ENCODE assay signal across 1 cellular context in genomic region chr1:34827341-34827941, GRCh38.
TF ChIP-seq lines count a peak whose summit lies in the region.

No MANE protein-coding gene starts in this region.

TF ChIP-seq in HepG2, 621 proteins besides CTCF, POLR2A, EP300 and RAD21:
- TF ChIP-seq ZNF749 (CRISPR knock-in tag; IDR thresholded peaks at IDR 0.05; ENCODE audit: borderline replicate concordance) = no peak
- TF ChIP-seq GABPA (IDR thresholded peaks at IDR 0.05; ENCODE audit: low read depth, low read length) = no peak
- TF ChIP-seq GABPA (CRISPR knock-in tag; IDR thresholded peaks at IDR 0.05; ENCODE audit: low read depth) = no peak
- no peak for TF ChIP-seq HNF1A (IDR thresholded peaks at IDR 0.05; ENCODE audit: low read depth)
- no peak for TF ChIP-seq HNF1A (CRISPR knock-in tag; IDR thresholded peaks at IDR 0.05; ENCODE audit: borderline replicate concordance)
- TF ChIP-seq SETDB1 (CRISPR knock-in tag; IDR thresholded peaks at IDR 0.05; ENCODE audit: borderline replicate concordance) = no peak
- TF ChIP-seq ZNF570 (CRISPR knock-in tag; IDR thresholded peaks at IDR 0.05; ENCODE audit: borderline replicate concordance) = no peak
- TF ChIP-seq NFAT5 (CRISPR knock-in tag; IDR thresholded peaks at IDR 0.05) = no peak
- no peak for TF ChIP-seq CEBPG (CRISPR knock-in tag; IDR thresholded peaks at IDR 0.05)
- no peak for TF ChIP-seq GPN1 (CRISPR knock-in tag; IDR thresholded peaks at IDR 0.05; ENCODE audit: borderline replicate concordance)
- TF ChIP-seq CBX2 (IDR thresholded peaks at IDR 0.05; ENCODE audit: low read depth, low read length) = no peak
- no peak for TF ChIP-seq CBX2 (CRISPR knock-in tag; IDR thresholded peaks at IDR 0.05; ENCODE audit: low read depth)
- TF ChIP-seq PRDM15 (CRISPR knock-in tag; IDR thresholded peaks at IDR 0.05) = no peak
- TF ChIP-seq ZBTB40 (IDR thresholded peaks at IDR 0.05) = no peak
- no peak for TF ChIP-seq ZBTB40 (CRISPR knock-in tag; IDR thresholded peaks at IDR 0.05)
- no peak for TF ChIP-seq SIX4 (CRISPR knock-in tag; IDR thresholded peaks at IDR 0.05)
- no peak for TF ChIP-seq PITX1 (CRISPR knock-in tag; IDR thresholded peaks at IDR 0.05)
- no peak for TF ChIP-seq U2AF2 (IDR thresholded peaks at IDR 0.05; ENCODE audit: low read depth, low read length)
- TF ChIP-seq JUNB (CRISPR knock-in tag; IDR thresholded peaks at IDR 0.05; ENCODE audit: borderline replicate concordance) = no peak
- no peak for TF ChIP-seq ZNF644 (CRISPR knock-in tag; IDR thresholded peaks at IDR 0.05; ENCODE audit: low read depth)
- TF ChIP-seq MNT (IDR thresholded peaks at IDR 0.05) = no peak
- no peak for TF ChIP-seq ZNF225 (CRISPR knock-in tag; IDR thresholded peaks at IDR 0.05)
- no peak for TF ChIP-seq CREBL2 (CRISPR knock-in tag; IDR thresholded peaks at IDR 0.05; ENCODE audit: borderline replicate concordance)
- TF ChIP-seq ZNF672 (CRISPR knock-in tag; IDR thresholded peaks at IDR 0.05) = no peak
